Comparison of ENCODE assay signal across 22 cellular contexts in the genomic region with DNA sequence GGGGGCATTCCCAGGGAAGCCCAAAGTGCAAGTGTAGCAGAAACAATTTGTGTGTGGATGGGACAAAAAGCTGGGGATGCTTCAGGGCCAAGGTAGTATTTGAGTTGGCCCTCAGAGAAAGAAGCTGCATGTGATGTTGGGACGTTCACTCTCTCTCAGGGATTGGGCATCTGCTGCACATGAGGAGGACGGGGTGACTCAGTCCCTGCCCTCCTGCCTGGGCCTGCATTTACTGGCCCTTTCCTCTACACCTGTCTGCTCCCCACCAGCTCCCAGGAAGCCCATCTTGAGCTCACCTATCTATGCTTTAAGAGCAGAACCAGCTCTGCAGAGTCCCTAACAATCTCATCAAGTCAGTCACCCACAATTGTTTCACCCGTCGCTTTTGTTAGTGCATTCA. TPM values are rescaled to one million over a fixed set of nuclear protein-coding genes. Genes with fewer than 3 reads are reported as not detected.
DNase-seq lines count a peak whose midpoint lies in the region; ATAC-seq and TF ChIP-seq lines count a peak whose summit lies in the region.
"Had no signal": no experiment of that assay in that cellular context is flagged by ENCODE, and none has a peak within 500 bp of the region (broad histone marks: within the 10 kb centered on the region; RNA-seq: fewer than 3 reads in every experiment).

No MANE protein-coding gene starts in this region.

- H3K27ac ChIP-seq in C4-2B (peak overlapping the region; percentile 70), osteoblast (ENCODE audit: low read depth, low read length) (no peak overlapping the region), ascending aorta (peak overlapping the region in 1 of 2 donors; percentile 47)
- H3K27ac ChIP-seq in CD4-positive, alpha-beta memory T cell (ENCODE audit: low read depth, low read length): no peak overlapping the region
- H3K27ac ChIP-seq: parathyroid adenoma, RWPE1, transverse colon had no signal

- H3K36me3 ChIP-seq in CD4-positive, alpha-beta memory T cell (ENCODE audit: insufficient read depth, low read length): peaks cover 88% of the 10 kb centered on the region
- H3K36me3 ChIP-seq in osteoblast (ENCODE audit: insufficient read depth, low read length) (no peaks in the 10 kb centered on the region), ascending aorta (no peaks in the 10 kb centered on the region)
- H3K36me3 ChIP-seq: transverse colon had no signal

- no peak overlapping the region for H3K4me3 ChIP-seq in CD4-positive, alpha-beta memory T cell (ENCODE audit: low read length in 2 of 2)
- no peak overlapping the region for H3K4me3 ChIP-seq in osteoblast (ENCODE audit: insufficient read depth, low read length)
- H3K4me3 ChIP-seq in ascending aorta: no peak overlapping the region
- H3K4me3 ChIP-seq: transverse colon had no signal

- no peak overlapping the region for H2AFZ ChIP-seq in osteoblast (ENCODE audit: low read length)
- H2AFZ ChIP-seq: parathyroid adenoma had no signal

- no peak overlapping the region for H3K4me3 Mint-ChIP-seq in CD4-positive, alpha-beta memory T cell
- no peak overlapping the region for H3K4me3 Mint-ChIP-seq in central memory CD8-positive, alpha-beta T cell
- H3K4me3 Mint-ChIP-seq: activated CD4-positive, alpha-beta memory T cell treated with anti-CD3 and anti-CD28 coated beads for 36 hours; HFFc6; nephron progenitor cell; T-helper 2 cell treated with Interferon-gamma antibody and Interleukin-4, amounts not matched to agents 5 μg/mL and 100 μg/mL, for 36 hours had no signal

- H3K27me3 Mint-ChIP-seq in CD4-positive, alpha-beta memory T cell: no peaks in the 10 kb centered on the region
- H3K27me3 Mint-ChIP-seq in central memory CD8-positive, alpha-beta T cell: no peaks in the 10 kb centered on the region
- H3K27me3 Mint-ChIP-seq: activated CD4-positive, alpha-beta memory T cell treated with anti-CD3 and anti-CD28 coated beads for 36 hours had no signal

- no peaks in the 10 kb centered on the region for H3K9me3 ChIP-seq in CD4-positive, alpha-beta memory T cell (ENCODE audit: control insufficient read depth in 1 of 2, low read length in 2 of 2)
- H3K9me3 ChIP-seq in osteoblast (ENCODE audit: low read depth, low read length): no peaks in the 10 kb centered on the region
- H3K9me3 ChIP-seq in ascending aorta: no peaks in the 10 kb centered on the region
- H3K9me3 ChIP-seq: transverse colon had no signal

- H3K27ac Mint-ChIP-seq in CD4-positive, alpha-beta memory T cell: peak overlapping the region in 4 of 7 donors; percentile 8 to 54 (median 32)
- peak overlapping the region; percentile 69 for H3K27ac Mint-ChIP-seq in central memory CD8-positive, alpha-beta T cell (ENCODE audit: low read depth)
- H3K27ac Mint-ChIP-seq: activated CD4-positive, alpha-beta memory T cell treated with anti-CD3 and anti-CD28 coated beads for 36 hours; HFFc6; nephron progenitor cell; T-helper 2 cell treated with Interferon-gamma antibody and Interleukin-4, amounts not matched to agents 5 μg/mL and 100 μg/mL, for 36 hours had no signal

- no peak for TF ChIP-seq CTCF in C4-2B (conservative IDR thresholded peaks at IDR 0.05)
- no peak for TF ChIP-seq CTCF in osteoblast (IDR thresholded peaks at IDR 0.05; ENCODE audit: extremely low read depth, low read depth, low read length)
- no peak for TF ChIP-seq CTCF in ascending aorta (IDR thresholded peaks at IDR 0.05)

- peaks cover 0 to 19% (median 9%) of the 10 kb centered on the region in 4 donors for H3K4me1 Mint-ChIP-seq in CD4-positive, alpha-beta memory T cell
- peaks cover 22% of the 10 kb centered on the region for H3K4me1 Mint-ChIP-seq in central memory CD8-positive, alpha-beta T cell

- intact Hi-C loops in CD4-positive, alpha-beta memory T cell (cut with micrococcal nuclease): no loop called here
- intact Hi-C loops in ascending aorta (cut with DNase I): no loop called here

- H3K27me3 ChIP-seq in CD4-positive, alpha-beta memory T cell (ENCODE audit: insufficient read depth, low read length): no peaks in the 10 kb centered on the region
- H3K27me3 ChIP-seq in osteoblast (ENCODE audit: insufficient read depth, low read length) (peaks cover 11% of the 10 kb centered on the region), ascending aorta (no peaks in the 10 kb centered on the region)
- H3K27me3 ChIP-seq: dorsolateral prefrontal cortex, transverse colon had no signal

- no peaks in the 10 kb centered on the region for H3K4me1 ChIP-seq in CD4-positive, alpha-beta memory T cell (ENCODE audit: insufficient read depth, low read length)
- no peaks in the 10 kb centered on the region for H3K4me1 ChIP-seq in osteoblast (ENCODE audit: insufficient read depth, low read length)
- peaks cover 0 to 12% of the 10 kb centered on the region in 2 donors for H3K4me1 ChIP-seq in ascending aorta
- H3K4me1 ChIP-seq: parathyroid adenoma had no signal

- peaks cover 0 to 4% (median 0%) of the 10 kb centered on the region in 8 donors for H3K9me3 Mint-ChIP-seq in CD4-positive, alpha-beta memory T cell
- H3K9me3 Mint-ChIP-seq in central memory CD8-positive, alpha-beta T cell: no peaks in the 10 kb centered on the region
- H3K9me3 Mint-ChIP-seq: activated CD4-positive, alpha-beta memory T cell treated with anti-CD3 and anti-CD28 coated beads for 36 hours; HFFc6; nephron progenitor cell; T-helper 2 cell treated with Interferon-gamma antibody and Interleukin-4, amounts not matched to agents 5 μg/mL and 100 μg/mL, for 36 hours had no signal

- POLR2A ChIA-PET in CD4-positive, alpha-beta memory T cell (lab: Charles Lee; ENCODE audit: partially characterized antibody): interaction anchor here (1.1 to 1.6 kb wide), 2 partner anchors 9 to 18 kb away, joined by 3 to 6 read pairs; no protein-coding TSS in a partner anchor

- ATAC-seq in central memory CD8-positive, alpha-beta T cell (replicated peaks; ENCODE audit: extremely low read depth, poor library complexity, severe bottlenecking): no peak
- ATAC-seq: SK-N-SH treated with all-trans-retinoic acid at 6 μM for 48 hours had no signal

- DNase-seq in CD4-positive, alpha-beta memory T cell: no peak
- DNase-seq in central memory CD8-positive, alpha-beta T cell (ENCODE audit: low spot score in 2 of 2): no peak
- DNase-seq in osteoblast (ENCODE audit: insufficient read length, low spot score, missing footprints): peak; percentile 43
- no peak for DNase-seq in NCI-H1092 treated with DMSO at 0.1 percent for 48 hours (lab: John Stamatoyannopoulos, UW)
- DNase-seq in ascending aorta (ENCODE audit: low spot score in 2 of 2): no peak
- no peak for DNase-seq in NCI-H1417 treated with DMSO at 0.1 percent for 48 hours (lab: John Stamatoyannopoulos, UW)
- DNase-seq: activated CD4-positive, alpha-beta memory T cell treated with anti-CD3 and anti-CD28 coated beads for 36 hours; activated naive CD4-positive, alpha-beta T cell; GDM1; HFFc6; NCI-H1105 treated with DMSO at 0.1 percent for 48 hours; NCI-H2029 treated with DMSO at 0.1 percent for 48 hours; NCI-H2227 treated with DMSO at 0.1 percent for 48 hours; NCI-H748 treated with DMSO at 0.1 percent for 48 hours; nephron progenitor cell; transverse colon had no signal

- peaks cover 72 to 81% of the 10 kb centered on the region in 2 donors for H3K36me3 Mint-ChIP-seq in CD4-positive, alpha-beta memory T cell
- peaks cover 69% of the 10 kb centered on the region for H3K36me3 Mint-ChIP-seq in central memory CD8-positive, alpha-beta T cell (ENCODE audit: insufficient read depth)

- H3K79me2 ChIP-seq in osteoblast (ENCODE audit: insufficient read depth, low read length): no peaks in the 10 kb centered on the region
- H3K79me2 ChIP-seq: parathyroid adenoma had no signal

- no peaks in the 10 kb centered on the region for H4K20me1 ChIP-seq in osteoblast (ENCODE audit: insufficient read depth, low read length)

- H3K4me2 ChIP-seq in osteoblast (ENCODE audit: insufficient read depth, low read length): no peak overlapping the region

- CTCF ChIA-PET in CD4-positive, alpha-beta memory T cell (lab: Charles Lee; ENCODE audit: partially characterized antibody): interaction anchor here (0.9 to 2.8 kb wide), 4 partner anchors 10 to 98 kb away, joined by 3 to 12 read pairs (median 4); no protein-coding TSS in a partner anchor

RNA-seq across cellular contexts. Expression of gene MPZL1, which starts 23.5 kb away (rescaled TPM):
- total RNA-seq in CD4-positive, alpha-beta memory T cell: 1 to 10 TPM; 5.4 to 7.2 TPM
- polyA plus RNA-seq in CD4-positive, alpha-beta memory T cell: 10 to 100 TPM in 1 of 2 donors, 1 to 10 TPM in 1; 8.6 to 15.8 TPM
- total RNA-seq in osteoblast: 189 and 215 TPM in 2 replicates
- total RNA-seq in ascending aorta: 58.9 TPM
